8 cellular contexts compared by ENCODE assay signal in genomic region chr20:38649275-38649891, GRCh38.
DNase-seq lines count a peak whose midpoint lies in the region; ATAC-seq and TF ChIP-seq lines count a peak whose summit lies in the region.

No MANE protein-coding gene starts in this region.

- H3K36me3 Mint-ChIP-seq in activated T-cell treated with anti-CD3 and anti-CD28 coated beads, Interleukin-2, amount 50 U/mL, for 24 hours (ENCODE audit: low read depth) = no peaks in the 10 kb centered on the region

- no peak overlapping the region for H3K27ac Mint-ChIP-seq in activated T-cell treated with anti-CD3 and anti-CD28 coated beads, Interleukin-2, amount 50 U/mL, for 24 hours

- peaks cover 4% of the 10 kb centered on the region for H3K9me3 Mint-ChIP-seq in activated T-cell treated with anti-CD3 and anti-CD28 coated beads, Interleukin-2, amount 50 U/mL, for 24 hours

- TF ChIP-seq CTCF in cardiac fibroblast (IDR thresholded peaks at IDR 0.05; ENCODE audit: low read depth, low read length) = peak; percentile 56

- no peak for ATAC-seq in GM18858 (IDR thresholded peaks at IDR 0.05; ENCODE audit: unreplicated experiment)
- no peak for ATAC-seq in HG03460 (IDR thresholded peaks at IDR 0.05; ENCODE audit: unreplicated experiment)

- peaks cover 7% of the 10 kb centered on the region for H3K4me1 Mint-ChIP-seq in activated T-cell treated with anti-CD3 and anti-CD28 coated beads, Interleukin-2, amount 50 U/mL, for 24 hours (ENCODE audit: low read depth)

- no peak overlapping the region for H3K4me3 Mint-ChIP-seq in activated T-cell treated with anti-CD3 and anti-CD28 coated beads, Interleukin-2, amount 50 U/mL, for 24 hours

- peaks cover 55% of the 10 kb centered on the region for H3K27me3 Mint-ChIP-seq in activated T-cell treated with anti-CD3 and anti-CD28 coated beads, Interleukin-2, amount 50 U/mL, for 24 hours

- DNase-seq in activated T-cell treated with anti-CD3 and anti-CD28 coated beads, Interleukin-2, amount 50 U/mL, for 24 hours = peak; percentile 33
- no peak for DNase-seq in activated T-cell treated with anti-CD3 and anti-CD28 coated beads, Interleukin-2, amount 50 U/mL, for 48 hours
- DNase-seq in NCI-H2171 treated with DMSO at 0.1 percent for 48 hours (lab: John Stamatoyannopoulos, UW) = peak; percentile 53
- peak; percentile 39 to 48 for DNase-seq in cardiac fibroblast (ENCODE audit: low read depth in 2 of 2)
- DNase-seq in nucleus accumbens (lab: John Stamatoyannopoulos, UW) = peak in 34 of 56 donors; percentile 3 to 55 (median 19)
- DNase-seq in middle frontal gyrus (ENCODE audit: extremely low spot score, low spot score) = no peak

- H3K4me3 ChIP-seq in cardiac fibroblast (replicated peaks in 1 of 2; ENCODE audit: low read depth in 2 of 2, low read length in 2 of 2) = no peak overlapping the region

Comparison
In these comparisons a context has a peak if more than half of its experiments do, and no peak if none do; other contexts are left out.
1. DNase-seq: peak in activated T-cell treated with anti-CD3 and anti-CD28 coated beads, Interleukin-2, amount 50 U/mL, for 24 hours (single experiment), NCI-H2171 treated with DMSO at 0.1 percent for 48 hours (single experiment), cardiac fibroblast (2 of 2) and nucleus accumbens (34 of 56); none in activated T-cell treated with anti-CD3 and anti-CD28 coated beads, Interleukin-2, amount 50 U/mL, for 48 hours (0 of 2) and middle frontal gyrus (single experiment).